Comparison of ENCODE assay signal across 12 cellular contexts in the genomic region with DNA sequence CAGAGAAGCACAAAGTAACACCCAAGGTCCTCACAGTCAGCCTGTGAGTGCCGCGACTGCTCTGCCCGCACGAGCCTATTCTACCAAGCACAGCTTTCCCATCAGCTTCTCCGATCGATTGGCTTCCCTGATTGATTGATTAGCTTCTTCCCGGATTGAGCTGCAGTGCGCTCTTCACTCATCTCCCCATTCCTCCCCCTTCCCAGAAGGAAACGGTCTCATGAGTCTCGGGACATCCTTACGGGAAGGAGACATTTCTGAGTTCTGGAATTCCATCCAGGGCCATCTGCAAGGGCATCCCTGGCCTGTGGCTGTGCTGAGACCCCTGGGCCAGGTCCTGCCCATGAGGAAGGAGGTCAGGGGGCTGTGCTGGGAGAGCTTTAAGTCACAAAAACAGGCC. TPM values are rescaled to one million over a fixed set of nuclear protein-coding genes. Genes with fewer than 3 reads are reported as not detected.
DNase-seq lines count a peak whose midpoint lies in the region; ATAC-seq and TF ChIP-seq lines count a peak whose summit lies in the region.
"Had no signal": no experiment of that assay in that cellular context is flagged by ENCODE, and none has a peak within 500 bp of the region (broad histone marks: within the 10 kb centered on the region; RNA-seq: fewer than 3 reads in every experiment).

No MANE protein-coding gene starts in this region.

- no peak overlapping the region for H3K4me3 Mint-ChIP-seq in CD4-positive, CD25-positive, alpha-beta regulatory T cell
- peak overlapping the region in 3 of 4 donors; percentile 4 to 92 (median 82) for H3K4me3 Mint-ChIP-seq in IgD-negative memory B cell
- H3K4me3 Mint-ChIP-seq in effector memory CD8-positive, alpha-beta T cell, result peak overlapping the region; percentile 4 to 50

- intact Hi-C loops in spleen (cut with DNase I; ENCODE audit: low total_unique reads), result no loop called here

- no peak for ATAC-seq in CD4-positive, CD25-positive, alpha-beta regulatory T cell (ENCODE audit: low read depth in 2 of 2)
- no peak for ATAC-seq in effector memory CD8-positive, alpha-beta T cell (replicated peaks)

- no peak for TF ChIP-seq CTCF in spleen (IDR thresholded peaks at IDR 0.05 in 8 of 11, conservative IDR thresholded peaks at IDR 0.05 in 3 of 11)

- H3K4me1 Mint-ChIP-seq in CD4-positive, CD25-positive, alpha-beta regulatory T cell, result peaks cover 0 to 41% (median 19%) of the 10 kb centered on the region in 4 donors
- peaks cover 22 to 35% (median 29%) of the 10 kb centered on the region in 3 donors for H3K4me1 Mint-ChIP-seq in IgD-negative memory B cell
- H3K4me1 Mint-ChIP-seq in effector memory CD8-positive, alpha-beta T cell (ENCODE audit: low read depth in 2 of 2), result peaks cover 35 to 39% of the 10 kb centered on the region in 2 donors

- no peaks in the 10 kb centered on the region for H3K9me3 ChIP-seq in CD4-positive, CD25-positive, alpha-beta regulatory T cell (ENCODE audit: control insufficient read depth in 2 of 2, low read length in 2 of 2)
- no peaks in the 10 kb centered on the region for H3K9me3 ChIP-seq in spleen

- H3K36me3 Mint-ChIP-seq in CD4-positive, CD25-positive, alpha-beta regulatory T cell, result peaks cover 3% of the 10 kb centered on the region
- H3K36me3 Mint-ChIP-seq in IgD-negative memory B cell, result no peaks in the 10 kb centered on the region
- H3K36me3 Mint-ChIP-seq in effector memory CD8-positive, alpha-beta T cell (ENCODE audit: insufficient read depth), result peaks cover 10% of the 10 kb centered on the region

- DNase-seq in CD4-positive, CD25-positive, alpha-beta regulatory T cell, result no peak
- DNase-seq in effector memory CD8-positive, alpha-beta T cell, result no peak
- DNase-seq in spleen, result no peak
- DNase-seq in NCI-H2029 (lab: John Stamatoyannopoulos, UW), result no peak
- DNase-seq in Kasumi-1 (lab: John Stamatoyannopoulos, UW), result no peak
- DNase-seq in dedifferentiated amniotic fluid mesenchymal stem cell (ENCODE audit: extremely low spot score), result no peak
- DNase-seq: activated CD4-positive, alpha-beta T cell treated with anti-CD3 and anti-CD28 coated beads for 48 hours; activated effector memory CD4-positive, alpha-beta T cell treated with anti-CD3 and anti-CD28 coated beads, Interleukin-2, amount 50 U/mL, for 16 hours; effector CD4-positive, alpha-beta T cell; NCI-H510A treated with DMSO at 0.1 percent for 48 hours had no signal

- H3K36me3 ChIP-seq in CD4-positive, CD25-positive, alpha-beta regulatory T cell (ENCODE audit: control insufficient read depth, insufficient read depth, low read length), result peaks cover 11% of the 10 kb centered on the region
- H3K36me3 ChIP-seq in spleen, result peaks cover 0 to 32% (median 6%) of the 10 kb centered on the region in 6 donors

- H3K27me3 Mint-ChIP-seq in CD4-positive, CD25-positive, alpha-beta regulatory T cell, result no peaks in the 10 kb centered on the region
- no peaks in the 10 kb centered on the region for H3K27me3 Mint-ChIP-seq in IgD-negative memory B cell
- no peaks in the 10 kb centered on the region for H3K27me3 Mint-ChIP-seq in effector memory CD8-positive, alpha-beta T cell

- 70 to 78% (median 77%) methylated on average over 11 of the region's 11 CpGs for WGBS in spleen, 5 donors

- no peak overlapping the region for H3K27ac ChIP-seq in CD4-positive, CD25-positive, alpha-beta regulatory T cell (ENCODE audit: insufficient read depth, low read length, poor library complexity, severe bottlenecking)
- peak overlapping the region in 5 of 8 donors; percentile 69 to 80 (median 74) for H3K27ac ChIP-seq in spleen

- peaks cover 36% of the 10 kb centered on the region for H3K4me1 ChIP-seq in CD4-positive, CD25-positive, alpha-beta regulatory T cell (ENCODE audit: control insufficient read depth, insufficient read depth, low read length, poor library complexity, severe bottlenecking)
- H3K4me1 ChIP-seq in spleen, result peaks cover 67 to 99% (median 82%) of the 10 kb centered on the region in 6 donors

- no peak overlapping the region for H3K4me3 ChIP-seq in CD4-positive, CD25-positive, alpha-beta regulatory T cell (ENCODE audit: low read depth, low read length)
- no peak overlapping the region for H3K4me3 ChIP-seq in spleen
- H3K4me3 ChIP-seq: smooth muscle cell had no signal

- no peak for TF ChIP-seq POLR2A in spleen (IDR thresholded peaks at IDR 0.05)

- H3K9me3 Mint-ChIP-seq in CD4-positive, CD25-positive, alpha-beta regulatory T cell, result no peaks in the 10 kb centered on the region
- H3K9me3 Mint-ChIP-seq in IgD-negative memory B cell, result no peaks in the 10 kb centered on the region
- no peaks in the 10 kb centered on the region for H3K9me3 Mint-ChIP-seq in effector memory CD8-positive, alpha-beta T cell

- H3K27me3 ChIP-seq in CD4-positive, CD25-positive, alpha-beta regulatory T cell (ENCODE audit: control insufficient read depth, insufficient read depth, low read length), result no peaks in the 10 kb centered on the region
- H3K27me3 ChIP-seq in spleen (replicated peaks in 1 of 7), result no peaks in the 10 kb centered on the region

- peak overlapping the region; percentile 69 to 90 (median 84) for H3K27ac Mint-ChIP-seq in CD4-positive, CD25-positive, alpha-beta regulatory T cell
- peak overlapping the region in 2 of 3 donors; percentile 84 to 93 for H3K27ac Mint-ChIP-seq in IgD-negative memory B cell
- H3K27ac Mint-ChIP-seq in effector memory CD8-positive, alpha-beta T cell, result peak overlapping the region; percentile 89 to 93

RNA-seq across cellular contexts. Expression of gene PIEZO1, which starts 18.0 kb away (rescaled TPM):
- total RNA-seq in CD4-positive, CD25-positive, alpha-beta regulatory T cell, result 337 TPM
- 10 to 100 TPM; 18.1 to 23.6 (median 19.9) TPM for polyA plus RNA-seq in CD4-positive, CD25-positive, alpha-beta regulatory T cell
- 33.4 TPM for polyA plus RNA-seq in IgD-negative memory B cell
- 100 to 1,000 TPM; 154 to 249 (median 199) TPM for total RNA-seq in spleen
- polyA plus RNA-seq in spleen, result 100 to 1,000 TPM; 145 to 385 (median 371) TPM

RNA-seq across cellular contexts. Expression of gene CDT1, which starts 36.6 kb away (rescaled TPM):
- total RNA-seq in CD4-positive, CD25-positive, alpha-beta regulatory T cell, result 4.8 TPM
- polyA plus RNA-seq in CD4-positive, CD25-positive, alpha-beta regulatory T cell, result 1 to 10 TPM in 2 of 4 donors, under 1 TPM in 2; 0.60 to 1.4 (median 1.2) TPM
- polyA plus RNA-seq in IgD-negative memory B cell, result 0.20 TPM
- 10 to 100 TPM in 2 of 7 donors, 1 to 10 TPM in 5; 1.5 to 17.2 (median 5.3) TPM for total RNA-seq in spleen
- 1 to 10 TPM in 2 of 3 donors, under 1 TPM in 1; 1.00 to 3.9 (median 2.5) TPM for polyA plus RNA-seq in spleen

RNA-seq across cellular contexts. Expression of gene APRT, which starts 44.8 kb away (rescaled TPM):
- total RNA-seq in CD4-positive, CD25-positive, alpha-beta regulatory T cell, result 145 TPM
- 100 to 1,000 TPM; 370 to 489 (median 443) TPM for polyA plus RNA-seq in CD4-positive, CD25-positive, alpha-beta regulatory T cell
- 416 TPM for polyA plus RNA-seq in IgD-negative memory B cell
- 100 to 1,000 TPM in 3 of 7 donors, 10 to 100 TPM in 4; 84.1 to 112 (median 96.8) TPM for total RNA-seq in spleen
- polyA plus RNA-seq in spleen, result 100 to 1,000 TPM; 187 to 259 (median 225) TPM

Comparison
In these comparisons a context has a peak if more than half of its experiments do, and no peak if none do; other contexts are left out.
1. H3K4me3 Mint-ChIP-seq: peak in IgD-negative memory B cell (3 of 4) and effector memory CD8-positive, alpha-beta T cell (2 of 2); none in CD4-positive, CD25-positive, alpha-beta regulatory T cell (0 of 4).
2. Peak in every context shown above with its lines, with median percentiles within 50 percentile points of each other: H3K27ac Mint-ChIP-seq.